29 cellular contexts compared by ENCODE assay signal in the genomic region with DNA sequence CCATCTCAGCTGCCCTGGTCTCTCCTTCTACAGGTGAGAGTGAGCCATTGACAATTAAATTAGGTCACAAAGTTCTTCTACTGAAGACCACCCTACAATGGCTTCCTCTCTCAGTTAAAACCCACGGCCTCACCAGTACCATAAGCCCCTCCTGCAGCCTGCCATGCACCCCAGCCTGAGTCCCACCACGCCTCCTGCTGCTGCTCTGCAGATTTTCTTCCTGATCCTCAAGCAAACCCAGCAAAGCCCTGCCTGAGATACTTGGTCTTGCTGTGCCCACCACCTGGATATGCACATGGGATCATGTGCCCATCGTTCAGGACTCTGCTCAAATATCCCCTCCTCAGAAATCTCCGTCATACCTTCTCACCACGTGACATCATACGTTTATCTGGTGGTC.
"Had no signal": no experiment of that assay in that cellular context is flagged by ENCODE, and none has a peak within 500 bp of the region (broad histone marks: within the 10 kb centered on the region; RNA-seq: fewer than 3 reads in every experiment).

No MANE protein-coding gene starts in this region.

- H3K4me2 ChIP-seq: neural progenitor cell, smooth muscle cell had no signal

- H3K9me3 ChIP-seq: ovary, psoas muscle, spleen, suprapubic skin, testis, tibial artery, transverse colon, upper lobe of right lung, uterus had no signal

- DNase-seq: natural killer cell; occipital lobe; ovary; posterior cingulate gyrus; psoas muscle; spleen; stimulated activated CD4-positive, alpha-beta T cell treated with anti-CD3 and anti-CD28 coated beads, Interleukin-12 subunit alpha, Interleukin-12 subunit beta, amount 100 ng/mL, for 4 hours; stimulated activated CD4-positive, alpha-beta T cell treated with anti-CD3 and anti-CD28 coated beads, Interleukin-1b, Interleukin-23, amount 100 ng/mL, for 48 hours; stimulated activated CD4-positive, alpha-beta T cell treated with anti-CD3 and anti-CD28 coated beads, Interleukin-4, amount 100 ng/mL, for 1 hour; stimulated activated CD4-positive, alpha-beta T cell treated with anti-CD3 and anti-CD28 coated beads, Interleukin-4, amount 100 ng/mL, for 4 hours; stimulated activated CD8-positive, alpha-beta memory T cell treated with anti-CD3 and anti-CD28 coated beads, Interleukin-4, amount 100 ng/mL, for 48 hours; stimulated activated naive CD4-positive, alpha-beta T cell; stimulated activated naive CD8-positive, alpha-beta T cell treated with anti-CD3 and anti-CD28 coated beads, Interleukin-15, amount 100 ng/mL, for 72 hours; stimulated activated naive CD8-positive, alpha-beta T cell treated with anti-CD3 and anti-CD28 coated beads, Interleukin-15, Interleukin-2, amounts not matched to agents 100 U/mL and 50 U/mL, for 24 hours; substantia nigra; testis; tibial artery; transverse colon; upper lobe of right lung; uterus had no signal

- H2AFZ ChIP-seq: neural progenitor cell, parathyroid adenoma had no signal

- H3K36me3 Mint-ChIP-seq: natural killer cell; neural progenitor cell; stimulated activated memory B cell treated with anti-CD40 and anti-IgM and Interleukin-4, amounts not matched to agents 10 μg/mL and 1 μg/mL and 100 μg/mL, for 72 hours; type B pancreatic cell had no signal

- H3K4me1 ChIP-seq: parathyroid adenoma, psoas muscle, spleen, suprapubic skin, testis, tibial artery, transverse colon, upper lobe of right lung, uterus had no signal

- H3K27me3 ChIP-seq: neural progenitor cell, ovary, testis, transverse colon, uterus had no signal

- H3K27me3 Mint-ChIP-seq: stimulated activated memory B cell treated with anti-CD40 and anti-IgM and Interleukin-4, amounts not matched to agents 10 μg/mL and 1 μg/mL and 100 μg/mL, for 72 hours; stimulated activated naive CD8-positive, alpha-beta T cell treated with anti-CD3 and anti-CD28 coated beads, Interleukin-15, amount 100 ng/mL, for 72 hours had no signal

- H3K4me1 Mint-ChIP-seq: natural killer cell had no signal

- H3K36me3 ChIP-seq: neural progenitor cell, ovary, spleen, suprapubic skin, tibial artery, transverse colon, upper lobe of right lung, uterus had no signal

- H3K4me3 Mint-ChIP-seq: natural killer cell; nephron; neural progenitor cell; stimulated activated memory B cell treated with anti-CD40 and anti-IgM and Interleukin-4, amounts not matched to agents 10 μg/mL and 1 μg/mL and 100 μg/mL, for 72 hours; stimulated activated naive CD8-positive, alpha-beta T cell treated with anti-CD3 and anti-CD28 coated beads, Interleukin-15, amount 100 ng/mL, for 72 hours; type B pancreatic cell had no signal

- H3K27ac Mint-ChIP-seq: natural killer cell; nephron; neural progenitor cell; progenitor cell of endocrine pancreas; stimulated activated memory B cell treated with anti-CD40 and anti-IgM and Interleukin-4, amounts not matched to agents 10 μg/mL and 1 μg/mL and 100 μg/mL, for 72 hours; stimulated activated naive CD8-positive, alpha-beta T cell treated with anti-CD3 and anti-CD28 coated beads, Interleukin-15, amount 100 ng/mL, for 72 hours; type B pancreatic cell had no signal

- H3K4me3 ChIP-seq: neural progenitor cell, ovary, psoas muscle, skin epidermis, smooth muscle cell, spleen, suprapubic skin, testis, tibial artery, transverse colon, upper lobe of right lung, uterus had no signal

- H3K79me2 ChIP-seq: parathyroid adenoma had no signal

- H3K9ac ChIP-seq: neural progenitor cell, parathyroid adenoma had no signal

- H3K9me3 Mint-ChIP-seq: natural killer cell; nephron; neural progenitor cell; stimulated activated memory B cell treated with anti-CD40 and anti-IgM and Interleukin-4, amounts not matched to agents 10 μg/mL and 1 μg/mL and 100 μg/mL, for 72 hours; type B pancreatic cell had no signal

- H3K27ac ChIP-seq: neural progenitor cell, ovary, parathyroid adenoma, psoas muscle, skin epidermis, spleen, suprapubic skin, testis, tibial artery, transverse colon, upper lobe of right lung, uterus had no signal
